17 cellular contexts compared by ENCODE assay signal in the genomic region with DNA sequence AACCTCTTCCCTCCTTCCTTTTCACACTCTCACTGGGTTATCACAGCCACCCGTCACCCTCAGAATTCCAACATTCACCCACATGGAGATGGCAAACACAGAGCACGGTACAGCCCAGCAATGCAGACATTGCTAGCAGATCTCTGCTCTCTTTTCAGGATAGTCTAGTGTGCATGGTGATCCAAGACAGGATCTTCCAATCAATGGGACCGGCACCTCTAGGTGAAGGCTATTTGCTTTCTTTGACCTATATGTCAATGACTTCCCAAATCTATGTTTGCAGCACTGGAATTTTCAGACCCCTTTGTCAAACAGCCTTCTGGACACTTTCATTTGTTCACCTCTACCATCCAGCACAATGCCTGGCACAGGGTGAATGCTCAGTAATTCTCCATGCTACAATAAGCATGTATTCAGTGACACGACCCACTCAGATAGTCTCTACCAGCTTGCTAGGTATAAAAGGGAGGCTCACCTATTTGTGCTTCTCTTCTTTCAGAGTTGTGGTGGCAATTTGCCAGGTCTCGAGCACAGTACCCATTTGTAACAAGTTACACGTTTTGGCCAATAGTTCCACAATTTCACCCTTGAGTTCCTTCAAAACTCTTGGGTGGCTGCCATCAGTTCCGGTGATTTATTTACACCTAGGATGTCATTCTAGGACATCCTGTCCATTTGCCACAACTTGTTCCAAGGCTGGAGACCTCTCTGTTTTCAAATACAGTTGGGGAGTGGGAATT.
A peak's percentile ranks its signal among the peaks of the same experiment; 100 is the strongest.
DNase-seq lines count a peak whose midpoint lies in the region; ATAC-seq, FAIRE-seq and TF ChIP-seq lines count a peak whose summit lies in the region.
"Had no signal": no experiment of that assay in that cellular context is flagged by ENCODE, and none has a peak within 500 bp of the region (broad histone marks: within the 10 kb centered on the region; RNA-seq: fewer than 3 reads in every experiment).

No MANE protein-coding gene starts in this region.

- FAIRE-seq in HepG2 (lab: Jason Lieb, UNC) = peak; percentile 26
- FAIRE-seq: A549 had no signal

- H3K9ac ChIP-seq in HepG2 (ENCODE audit: insufficient read depth, low read depth, low read length) (no peak overlapping the region), Karpas-422 (ENCODE audit: low read length) (no peak overlapping the region)

- no peaks in the 10 kb centered on the region for H3K36me3 Mint-ChIP-seq in activated CD8-positive, alpha-beta T cell treated with anti-CD3 and anti-CD28 coated beads for 36 hours (ENCODE audit: low read depth)
- H3K36me3 Mint-ChIP-seq: activated CD4-positive, alpha-beta memory T cell treated with anti-CD3 and anti-CD28 coated beads for 36 hours; stimulated activated effector memory CD8-positive, alpha-beta T cell treated with anti-CD3 and anti-CD28 coated beads, Interleukin-12 subunit alpha, Interleukin-12 subunit beta, amount 100 ng/mL, for 72 hours; type B pancreatic cell had no signal

- peaks cover 17% of the 10 kb centered on the region for H3K4me1 Mint-ChIP-seq in activated CD8-positive, alpha-beta T cell treated with anti-CD3 and anti-CD28 coated beads for 36 hours (ENCODE audit: low read depth)

- H3K9me3 Mint-ChIP-seq in activated CD8-positive, alpha-beta T cell treated with anti-CD3 and anti-CD28 coated beads for 36 hours = no peaks in the 10 kb centered on the region
- H3K9me3 Mint-ChIP-seq: activated CD4-positive, alpha-beta memory T cell treated with anti-CD3 and anti-CD28 coated beads for 36 hours; stimulated activated effector memory CD8-positive, alpha-beta T cell treated with anti-CD3 and anti-CD28 coated beads, Interleukin-12 subunit alpha, Interleukin-12 subunit beta, amount 100 ng/mL, for 72 hours had no signal

- no peak overlapping the region for H2AFZ ChIP-seq in HepG2 (ENCODE audit: low read length)
- H2AFZ ChIP-seq in Karpas-422 (ENCODE audit: low read length) = no peak overlapping the region

- H3K36me3 ChIP-seq in SJSA1 (no peaks in the 10 kb centered on the region), HepG2 (replicated peaks in 1 of 2; ENCODE audit: control insufficient read depth in 1 of 2, insufficient read depth in 2 of 2, low read length in 2 of 2) (no peaks in the 10 kb centered on the region), Karpas-422 (ENCODE audit: insufficient read depth, low read length) (no peaks in the 10 kb centered on the region)
- H3K36me3 ChIP-seq: gastrocnemius medialis, WERI-Rb-1 had no signal

- intact Hi-C loops in HepG2 (cut with micrococcal nuclease; ENCODE audit: unreplicated experiment) = no loop called here
- intact Hi-C loops in activated CD8-positive, alpha-beta T cell treated with anti-CD3 and anti-CD28 coated beads for 36 hours (cut with micrococcal nuclease) = no loop called here

- WGBS in HepG2 (ENCODE audit: low lambda C conversion rate) = 5% methylated on average over 7 of the region's 7 CpGs

- H3K27me3 Mint-ChIP-seq in activated CD8-positive, alpha-beta T cell treated with anti-CD3 and anti-CD28 coated beads for 36 hours = no peaks in the 10 kb centered on the region
- H3K27me3 Mint-ChIP-seq: activated CD4-positive, alpha-beta memory T cell treated with anti-CD3 and anti-CD28 coated beads for 36 hours; T-cell had no signal

- H4K20me1 ChIP-seq in HepG2 (ENCODE audit: insufficient read depth, low read length) (no peaks in the 10 kb centered on the region), Karpas-422 (ENCODE audit: insufficient read depth, low read depth, low read length) (no peaks in the 10 kb centered on the region)

- H3K4me3 ChIP-seq in SJSA1 (no peak overlapping the region), HepG2 (replicated peaks in 1 of 3; ENCODE audit: insufficient read depth in 1 of 3, low read depth in 2 of 3, low read length in 3 of 3) (peak overlapping the region in 1 of 3 experiments; percentile 8; a peak in 1 of 6 replicates), Karpas-422 (ENCODE audit: low read length) (no peak overlapping the region)
- H3K4me3 ChIP-seq: A549, gastrocnemius medialis had no signal

- H3K27ac Mint-ChIP-seq in activated CD8-positive, alpha-beta T cell treated with anti-CD3 and anti-CD28 coated beads for 36 hours = no peak overlapping the region
- H3K27ac Mint-ChIP-seq: activated CD4-positive, alpha-beta memory T cell treated with anti-CD3 and anti-CD28 coated beads for 36 hours; stimulated activated effector memory CD8-positive, alpha-beta T cell treated with anti-CD3 and anti-CD28 coated beads, Interleukin-12 subunit alpha, Interleukin-12 subunit beta, amount 100 ng/mL, for 72 hours; T-cell; type B pancreatic cell had no signal

- ATAC-seq in HepG2 = peak; percentile 82
- no peak for ATAC-seq in activated CD8-positive, alpha-beta T cell treated with anti-CD3 and anti-CD28 coated beads for 36 hours
- ATAC-seq: A549; stimulated activated effector memory CD8-positive, alpha-beta T cell treated with anti-CD3 and anti-CD28 coated beads, Interleukin-12 subunit alpha, Interleukin-12 subunit beta, amount 100 ng/mL, for 72 hours; T-cell had no signal

- no peak for TF ChIP-seq RAD21 in HepG2 (CRISPR knock-in tag; IDR thresholded peaks at IDR 0.05)

- H3K27me3 ChIP-seq in SJSA1 (replicated peaks) (no peaks in the 10 kb centered on the region), HepG2 (ENCODE audit: control insufficient read depth in 1 of 2, insufficient read depth in 2 of 2, low read length in 2 of 2) (peaks cover 0 to 1% of the 10 kb centered on the region in 2 experiments; a peak in 2 of 5 replicates), Karpas-422 (ENCODE audit: low read length) (no peaks in the 10 kb centered on the region)
- H3K27me3 ChIP-seq: gastrocnemius medialis had no signal

- TF ChIP-seq POLR2A in HepG2 (IDR thresholded peaks at IDR 0.05; ENCODE audit: insufficient read depth in 1 of 2, low read depth in 2 of 2, low read length in 2 of 2) = no peak

- POLR2A ChIA-PET in HepG2 (lab: Yijun Ruan, JAX) = no interaction called here
- POLR2A ChIA-PET in activated CD8-positive, alpha-beta T cell treated with anti-CD3 and anti-CD28 coated beads for 36 hours (lab: Charles Lee) = interaction anchor here (1.0 kb wide), 1 partner anchor 12 kb away, joined by 3 read pairs; no protein-coding TSS in a partner anchor

- H3K27ac ChIP-seq in SJSA1 = peak overlapping the region; percentile 62
- H3K27ac ChIP-seq in HepG2 (ENCODE audit: extremely low read length, insufficient read depth, low read length) = peak overlapping the region; percentile 29
- H3K27ac ChIP-seq in Karpas-422 (ENCODE audit: low read length) = no peak overlapping the region
- H3K27ac ChIP-seq: A549, WERI-Rb-1 had no signal

- DNase-seq in NCI-H345 (lab: John Stamatoyannopoulos, UW) (peak; percentile 49), NCI-H345 treated with DMSO at 0.1 percent for 48 hours (lab: John Stamatoyannopoulos, UW; ENCODE audit: unreplicated experiment) (no peak), SJSA1 (ENCODE audit: low read depth in 1 of 2, low spot score in 2 of 2) (no peak), HepG2 (ENCODE audit: low spot score) (peak; percentile 58), Karpas-422 (no peak), HUDEP-2 (lab: John Stamatoyannopoulos, UW; ENCODE audit: unreplicated experiment in 76 of 76) (no peak), GM13976 (ENCODE audit: low spot score) (no peak)
- no peak for DNase-seq in activated CD8-positive, alpha-beta T cell treated with anti-CD3 and anti-CD28 coated beads for 36 hours
- DNase-seq: activated CD4-positive, alpha-beta memory T cell treated with anti-CD3 and anti-CD28 coated beads for 36 hours; left ventricle myocardium superior; NCI-H2081 treated with DMSO at 0.1 percent for 48 hours; T-cell; WERI-Rb-1 had no signal

- BruUV-seq in HepG2 (replicated peaks; lab: Mats Ljungman, UMichigan) = no TSS peak

- H3K4me3 Mint-ChIP-seq in activated CD8-positive, alpha-beta T cell treated with anti-CD3 and anti-CD28 coated beads for 36 hours = no peak overlapping the region
- H3K4me3 Mint-ChIP-seq: activated CD4-positive, alpha-beta memory T cell treated with anti-CD3 and anti-CD28 coated beads for 36 hours; stimulated activated effector memory CD8-positive, alpha-beta T cell treated with anti-CD3 and anti-CD28 coated beads, Interleukin-12 subunit alpha, Interleukin-12 subunit beta, amount 100 ng/mL, for 72 hours; T-cell; type B pancreatic cell had no signal

- CTCF ChIA-PET in HepG2 (lab: Yijun Ruan, JAX; ENCODE audit: low intra/inter-chr PET ratio, low total read pairs) = no interaction called here
- CTCF ChIA-PET in activated CD8-positive, alpha-beta T cell treated with anti-CD3 and anti-CD28 coated beads for 36 hours (lab: Charles Lee) = interaction anchor here (1.2 to 1.7 kb wide), 2 partner anchors 30 to 159 kb away, joined by 4 read pairs; no protein-coding TSS in a partner anchor

- TF ChIP-seq EP300 in HepG2 (IDR thresholded peaks at IDR 0.05; ENCODE audit: low read depth in 2 of 2, low read length in 2 of 2) = peak in 1 of 2 experiments; percentile 61; a peak in 1 of 4 replicates
- TF ChIP-seq EP300 in HepG2 (CRISPR knock-in tag; IDR thresholded peaks at IDR 0.05; ENCODE audit: borderline replicate concordance) = no peak

- H3K4me2 ChIP-seq in HepG2 (ENCODE audit: low read depth, low read length) (peak overlapping the region; percentile 65), Karpas-422 (ENCODE audit: low read depth, low read length, poor library complexity, severe bottlenecking) (no peak overlapping the region)
- H3K4me2 ChIP-seq: A549 had no signal

- TF ChIP-seq CTCF in HepG2 (CRISPR knock-in tag; IDR thresholded peaks at IDR 0.05) (no peak), GM13976 (IDR thresholded peaks at IDR 0.05; ENCODE audit: borderline replicate concordance, control extremely low read depth, extremely low read depth, insufficient read depth, missing control alignments) (no peak)
- no peak for TF ChIP-seq CTCF in activated CD8-positive, alpha-beta T cell treated with anti-CD3 and anti-CD28 coated beads for 36 hours (IDR thresholded peaks at IDR 0.05)

- no peaks in the 10 kb centered on the region for H3K9me2 ChIP-seq in Karpas-422 (replicated peaks; ENCODE audit: insufficient read depth, low read length)

- H3K4me1 ChIP-seq in SJSA1 (replicated peaks) (peaks cover 36% of the 10 kb centered on the region), HepG2 (ENCODE audit: insufficient read depth, low read length) (peaks cover 60% of the 10 kb centered on the region), Karpas-422 (ENCODE audit: low read length) (no peaks in the 10 kb centered on the region)
- H3K4me1 ChIP-seq: A549 had no signal

- in situ Hi-C loops in HepG2 (cut with HindIII; ENCODE audit: extremely low pct_ligation_motif_present, low pct_unique_long_range_greater_than_20kb) = no loop called here
- in situ Hi-C loops in GM13976 (cut with MboI; ENCODE audit: low sequenced_read_pairs, unreplicated experiment) = no loop called here

- no peaks in the 10 kb centered on the region for H3K79me2 ChIP-seq in HepG2 (ENCODE audit: insufficient read depth, low read length)
- no peaks in the 10 kb centered on the region for H3K79me2 ChIP-seq in Karpas-422 (ENCODE audit: low read length)

- no peaks in the 10 kb centered on the region for H3K9me3 ChIP-seq in SJSA1 (replicated peaks)
- no peaks in the 10 kb centered on the region for H3K9me3 ChIP-seq in HepG2 (ENCODE audit: low read length)
- H3K9me3 ChIP-seq in Karpas-422 (ENCODE audit: low read length) = no peaks in the 10 kb centered on the region
- H3K9me3 ChIP-seq: A549, gastrocnemius medialis had no signal

TF ChIP-seq in HepG2, 621 proteins besides CTCF, POLR2A, EP300 and RAD21 (continues in another document):
- TF ChIP-seq ZNF20 (CRISPR knock-in tag; IDR thresholded peaks at IDR 0.05) (no peak), SP140L (CRISPR knock-in tag; IDR thresholded peaks at IDR 0.05; ENCODE audit: borderline replicate concordance) (no peak)

Comparison
In these comparisons a context has a peak if more than half of its experiments do, and no peak if none do; other contexts are left out.
1. DNase-seq: peak in NCI-H345 (single experiment) and HepG2 (single experiment); none in NCI-H345 treated with DMSO at 0.1 percent for 48 hours (single experiment), SJSA1 (0 of 2), activated CD8-positive, alpha-beta T cell treated with anti-CD3 and anti-CD28 coated beads for 36 hours (single experiment), Karpas-422 (single experiment), HUDEP-2 (0 of 76) and GM13976 (single experiment).